Comparison of ENCODE assay signal across 22 cellular contexts in genomic region chr2:149537098-149537726, GRCh38. TPM values are rescaled to one million over a fixed set of nuclear protein-coding genes. Genes with fewer than 3 reads are reported as not detected.
DNase-seq lines count a peak whose midpoint lies in the region; ATAC-seq and TF ChIP-seq lines count a peak whose summit lies in the region.
"Had no signal": no experiment of that assay in that cellular context is flagged by ENCODE, and none has a peak within 500 bp of the region (broad histone marks: within the 10 kb centered on the region; RNA-seq: fewer than 3 reads in every experiment).

No MANE protein-coding gene starts in this region.

- no peaks in the 10 kb centered on the region for H3K27me3 ChIP-seq in DND-41 (ENCODE audit: insufficient read depth, low read length, poor library complexity)
- H3K27me3 ChIP-seq in RWPE2 (ENCODE audit: insufficient read depth, poor library complexity, severe bottlenecking), result no peaks in the 10 kb centered on the region
- H3K27me3 ChIP-seq: BE2C had no signal

- no peak overlapping the region for H3K27ac Mint-ChIP-seq in activated CD4-positive, alpha-beta T cell treated with anti-CD3 and anti-CD28 coated beads, Interleukin-2, amount 10 ng/mL, durations not matched to agents 24 days and 14 days
- H3K27ac Mint-ChIP-seq: GM23338 had no signal

- no peak overlapping the region for H3K4me2 ChIP-seq in DND-41 (ENCODE audit: insufficient read depth, low read length)
- H3K4me2 ChIP-seq: GM23338 had no signal

- peak; percentile 58 for DNase-seq in activated CD4-positive, alpha-beta T cell treated with anti-CD3 and anti-CD28 coated beads, Interleukin-2, amount 10 ng/mL, durations not matched to agents 24 days and 14 days
- no peak for DNase-seq in activated CD4-positive, alpha-beta T cell treated with anti-CD3 and anti-CD28 coated beads, Interleukin-2, amount 50 U/mL, for 48 hours
- DNase-seq in DND-41, result no peak
- DNase-seq in RWPE2 (ENCODE audit: low spot score), result no peak
- DNase-seq in central memory CD4-positive, alpha-beta T cell, result peak; percentile 12
- no peak for DNase-seq in GDM1 (lab: John Stamatoyannopoulos, UW)
- DNase-seq in AML-193 (lab: John Stamatoyannopoulos, UW), result no peak
- DNase-seq in left colon, result no peak
- DNase-seq: BE2C, DMS153, EL, MV-4-11, NCI-H1417, NCI-H187, NCI-H2107, NCI-H2227 treated with DMSO at 0.1 percent for 48 hours, NCI-H510A treated with DMSO at 0.1 percent for 48 hours, NCI-H82, SHP77 treated with DMSO at 0.1 percent for 48 hours had no signal

- H3K36me3 ChIP-seq in DND-41 (ENCODE audit: insufficient read depth, low read length) (no peaks in the 10 kb centered on the region), RWPE2 (ENCODE audit: low read depth) (no peaks in the 10 kb centered on the region)
- H3K36me3 ChIP-seq: BE2C had no signal

- H3K4me1 Mint-ChIP-seq in activated CD4-positive, alpha-beta T cell treated with anti-CD3 and anti-CD28 coated beads, Interleukin-2, amount 10 ng/mL, durations not matched to agents 24 days and 14 days, result peaks cover 11% of the 10 kb centered on the region
- H3K4me1 Mint-ChIP-seq: GM23338 had no signal

- no peak overlapping the region for H3K4me3 Mint-ChIP-seq in activated CD4-positive, alpha-beta T cell treated with anti-CD3 and anti-CD28 coated beads, Interleukin-2, amount 10 ng/mL, durations not matched to agents 24 days and 14 days
- H3K4me3 Mint-ChIP-seq: CD4-positive, CD25-positive, alpha-beta regulatory T cell; GM23338 had no signal

- H3K36me3 Mint-ChIP-seq in activated CD4-positive, alpha-beta T cell treated with anti-CD3 and anti-CD28 coated beads, Interleukin-2, amount 10 ng/mL, durations not matched to agents 24 days and 14 days (ENCODE audit: low read depth), result no peaks in the 10 kb centered on the region
- H3K36me3 Mint-ChIP-seq: CD4-positive, CD25-positive, alpha-beta regulatory T cell had no signal

- TF ChIP-seq CTCF in DND-41 (IDR thresholded peaks at IDR 0.05; ENCODE audit: borderline replicate concordance, extremely low read depth, low read length, poor library complexity, severe bottlenecking) (no peak), RWPE2 (IDR thresholded peaks at IDR 0.05; ENCODE audit: poor library complexity, severe bottlenecking) (no peak)

- intact Hi-C loops in activated CD4-positive, alpha-beta T cell treated with anti-CD3 and anti-CD28 coated beads, Interleukin-2, amount 10 ng/mL, durations not matched to agents 24 days and 14 days (cut with micrococcal nuclease), result no loop called here
- intact Hi-C loops in left colon (cut with DNase I, micrococcal nuclease), result no loop called here

- no peaks in the 10 kb centered on the region for H3K79me2 ChIP-seq in DND-41 (ENCODE audit: insufficient read depth, low read length)

- H3K27me3 Mint-ChIP-seq in activated CD4-positive, alpha-beta T cell treated with anti-CD3 and anti-CD28 coated beads, Interleukin-2, amount 10 ng/mL, durations not matched to agents 24 days and 14 days, result peaks cover 3% of the 10 kb centered on the region
- H3K27me3 Mint-ChIP-seq: CD4-positive, CD25-positive, alpha-beta regulatory T cell had no signal

- peaks cover 7% of the 10 kb centered on the region for H3K9me3 Mint-ChIP-seq in activated CD4-positive, alpha-beta T cell treated with anti-CD3 and anti-CD28 coated beads, Interleukin-2, amount 10 ng/mL, durations not matched to agents 24 days and 14 days
- H3K9me3 Mint-ChIP-seq: GM23338 had no signal

- ATAC-seq in DND-41 (ENCODE audit: insufficient read depth, low read depth) (peak; percentile 57; the same call in 2 of the 3 replicates), RWPE2 (ENCODE audit: low read depth) (no peak), left colon (no peak)
- ATAC-seq: GM23338, HCT116 had no signal

- H2AFZ ChIP-seq in DND-41 (ENCODE audit: low read depth, low read length), result no peak overlapping the region

- H3K27ac ChIP-seq in DND-41 (ENCODE audit: low read length), result no peak overlapping the region
- H3K27ac ChIP-seq in RWPE2 (ENCODE audit: poor library complexity, severe bottlenecking), result peak overlapping the region; percentile 51

- no peak overlapping the region for H3K4me3 ChIP-seq in DND-41 (ENCODE audit: low read depth in 1 of 2, low read length in 2 of 2)
- H3K4me3 ChIP-seq in RWPE2 (ENCODE audit: severe bottlenecking), result no peak overlapping the region
- H3K4me3 ChIP-seq: GM23338 had no signal

- H3K4me1 ChIP-seq in DND-41 (ENCODE audit: insufficient read depth, low read length), result no peaks in the 10 kb centered on the region
- peaks cover 11% of the 10 kb centered on the region for H3K4me1 ChIP-seq in RWPE2 (ENCODE audit: insufficient read depth, poor library complexity, severe bottlenecking)
- H3K4me1 ChIP-seq: BE2C had no signal

- H4K20me1 ChIP-seq in DND-41 (ENCODE audit: insufficient read depth, low read length), result no peaks in the 10 kb centered on the region

- no peaks in the 10 kb centered on the region for H3K9me3 ChIP-seq in DND-41 (ENCODE audit: insufficient read depth, low read length, severe bottlenecking)
- H3K9me3 ChIP-seq in RWPE2 (ENCODE audit: severe bottlenecking), result no peaks in the 10 kb centered on the region
- H3K9me3 ChIP-seq: BE2C had no signal

- H3K9ac ChIP-seq in DND-41 (ENCODE audit: low read depth, low read length), result no peak overlapping the region

RNA-seq across cellular contexts. Expression of gene MMADHC, which starts 50.4 kb away (rescaled TPM):
- total RNA-seq in activated CD4-positive, alpha-beta T cell treated with anti-CD3 and anti-CD28 coated beads, Interleukin-2, amount 10 ng/mL, durations not matched to agents 24 days and 14 days, result 131 and 136 TPM in 2 replicates
- total RNA-seq in left colon, result 100 to 1,000 TPM in 1 of 2 donors, 10 to 100 TPM in 1; 76.7 to 100 TPM

Comparison
In these comparisons a context has a peak if more than half of its experiments do, and no peak if none do; other contexts are left out.
1. DNase-seq: peak in activated CD4-positive, alpha-beta T cell treated with anti-CD3 and anti-CD28 coated beads, Interleukin-2, amount 10 ng/mL, durations not matched to agents 24 days and 14 days (single experiment) and central memory CD4-positive, alpha-beta T cell (single experiment); none in activated CD4-positive, alpha-beta T cell treated with anti-CD3 and anti-CD28 coated beads, Interleukin-2, amount 50 U/mL, for 48 hours (0 of 2), DND-41 (single experiment), RWPE2 (single experiment), GDM1 (single experiment), AML-193 (0 of 2) and left colon (0 of 2).